8 cellular contexts compared by ENCODE assay signal in the genomic region with DNA sequence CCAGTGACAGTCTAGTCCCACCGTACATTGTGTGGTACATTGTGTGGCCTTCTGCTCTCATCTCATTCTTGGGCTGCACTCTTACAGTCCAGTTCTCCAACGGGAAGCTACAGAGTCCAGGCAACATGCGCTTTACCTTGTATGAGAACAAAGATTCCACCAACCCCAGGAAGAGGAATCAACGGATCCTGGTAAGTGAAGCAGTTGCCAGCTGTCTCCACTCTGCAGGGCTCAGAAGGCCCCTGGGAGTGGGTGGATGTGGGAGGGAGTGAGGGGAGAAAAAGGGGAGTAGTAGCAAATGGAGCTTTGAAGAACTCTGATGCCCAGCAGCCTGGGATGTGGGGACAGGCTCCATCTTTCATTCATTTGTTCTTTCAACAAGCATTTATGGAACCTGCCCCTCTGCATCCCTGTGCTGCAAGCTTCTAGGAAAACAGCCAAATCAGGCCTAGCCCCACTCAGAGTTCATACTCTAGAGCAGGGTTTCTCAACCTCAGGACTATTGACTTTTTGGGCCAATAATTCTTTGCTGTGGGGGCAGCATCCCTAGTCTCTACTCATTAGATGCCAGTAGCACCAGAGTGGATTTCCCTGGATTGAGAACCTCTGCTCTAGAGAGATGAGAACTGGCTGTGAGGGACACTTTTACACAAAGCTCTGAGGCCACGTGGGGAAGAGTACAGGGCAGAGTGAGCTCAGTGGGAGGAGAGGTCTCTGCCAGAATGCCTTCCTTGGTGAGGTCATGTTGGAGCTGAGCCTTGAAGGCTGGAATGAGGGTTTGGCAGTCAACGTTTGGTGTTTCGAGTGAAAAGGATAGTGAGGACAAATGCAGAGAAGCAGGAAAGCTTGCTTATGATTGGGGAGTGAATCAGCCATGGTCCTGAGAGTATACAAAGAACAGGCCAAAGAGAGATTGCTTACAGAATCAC. TPM values are rescaled to one million over a fixed set of nuclear protein-coding genes. Genes with fewer than 3 reads are reported as not detected.
DNase-seq lines count a peak whose midpoint lies in the region; ATAC-seq and TF ChIP-seq lines count a peak whose summit lies in the region.

No MANE protein-coding gene starts in this region.

- no peak for TF ChIP-seq CTCF in DND-41 (IDR thresholded peaks at IDR 0.05; ENCODE audit: borderline replicate concordance, extremely low read depth, low read length, poor library complexity, severe bottlenecking)
- no peak for TF ChIP-seq CTCF in Loucy (conservative IDR thresholded peaks at IDR 0.05; ENCODE audit: low read length)
- TF ChIP-seq CTCF in body of pancreas (IDR thresholded peaks at IDR 0.05) = no peak

- intact Hi-C loops in body of pancreas (cut with DNase I) = no loop called here

- DNase-seq in DND-41 = peak; percentile 25
- DNase-seq in body of pancreas = peak; percentile 44 to 55 (median 46)
- DNase-seq in iris pigment epithelial cell (ENCODE audit: low read depth) = peak; percentile 97
- peak in 1 of 2 donors; percentile 56 for DNase-seq in stimulated activated effector memory CD8-positive, alpha-beta T cell treated with anti-CD3 and anti-CD28 coated beads, Interleukin-12 subunit alpha, Interleukin-12 subunit beta, amount 100 ng/mL, for 72 hours (ENCODE audit: low spot score in 2 of 2)
- no peak for DNase-seq in NCI-H2171 (lab: John Stamatoyannopoulos, UW)
- DNase-seq in NCI-H2196 treated with DMSO at 0.1 percent for 48 hours (lab: John Stamatoyannopoulos, UW; ENCODE audit: unreplicated experiment) = no peak

- H3K27me3 ChIP-seq in DND-41 (ENCODE audit: insufficient read depth, low read length, poor library complexity) (no peaks in the 10 kb centered on the region), Loucy (ENCODE audit: insufficient read depth, low read length, poor library complexity, severe bottlenecking) (no peaks in the 10 kb centered on the region), body of pancreas (no peaks in the 10 kb centered on the region)

- H3K27ac Mint-ChIP-seq in stimulated activated effector memory CD8-positive, alpha-beta T cell treated with anti-CD3 and anti-CD28 coated beads, Interleukin-12 subunit alpha, Interleukin-12 subunit beta, amount 100 ng/mL, for 72 hours = peak overlapping the region; percentile 94

- H2AFZ ChIP-seq in DND-41 (ENCODE audit: low read depth, low read length) = peak overlapping the region; percentile 74
- no peak overlapping the region for H2AFZ ChIP-seq in Loucy (ENCODE audit: low read length)

- ATAC-seq in DND-41 (ENCODE audit: insufficient read depth, low read depth) = 0 out of 3 replicates have a peak, but pooled peaks have one; percentile 2
- ATAC-seq in body of pancreas = peak; percentile 25
- no peak for ATAC-seq in stimulated activated effector memory CD8-positive, alpha-beta T cell treated with anti-CD3 and anti-CD28 coated beads, Interleukin-12 subunit alpha, Interleukin-12 subunit beta, amount 100 ng/mL, for 72 hours
- ATAC-seq in HG03159 (IDR thresholded peaks at IDR 0.05; ENCODE audit: unreplicated experiment) = no peak

- H3K9me3 ChIP-seq in DND-41 (ENCODE audit: insufficient read depth, low read length, severe bottlenecking) (no peaks in the 10 kb centered on the region), Loucy (ENCODE audit: insufficient read depth, low read depth, low read length) (no peaks in the 10 kb centered on the region), body of pancreas (no peaks in the 10 kb centered on the region)

- H3K9ac ChIP-seq in DND-41 (ENCODE audit: low read depth, low read length) (peak overlapping the region; percentile 74), Loucy (ENCODE audit: low read depth, low read length, poor library complexity, severe bottlenecking) (peak overlapping the region; percentile 84)

- no peaks in the 10 kb centered on the region for H3F3A ChIP-seq in Loucy (ENCODE audit: low read depth)

- peaks cover 42% of the 10 kb centered on the region for H3K4me1 Mint-ChIP-seq in stimulated activated effector memory CD8-positive, alpha-beta T cell treated with anti-CD3 and anti-CD28 coated beads, Interleukin-12 subunit alpha, Interleukin-12 subunit beta, amount 100 ng/mL, for 72 hours

- H3K27ac ChIP-seq in DND-41 (ENCODE audit: low read length) (peak overlapping the region; percentile 74), body of pancreas (peak overlapping the region in 2 of 4 donors; percentile 58 to 63)

- H3K4me3 Mint-ChIP-seq in stimulated activated effector memory CD8-positive, alpha-beta T cell treated with anti-CD3 and anti-CD28 coated beads, Interleukin-12 subunit alpha, Interleukin-12 subunit beta, amount 100 ng/mL, for 72 hours = peak overlapping the region; percentile 92

- H4K20me1 ChIP-seq in DND-41 (ENCODE audit: insufficient read depth, low read length) (peaks cover 4% of the 10 kb centered on the region; the same call in 1 of the 2 replicates), Loucy (ENCODE audit: insufficient read depth, low read length, poor library complexity, severe bottlenecking) (peaks cover 6% of the 10 kb centered on the region)

- H3K9me2 ChIP-seq in Loucy (replicated peaks; ENCODE audit: low read depth, low read length) = no peaks in the 10 kb centered on the region

- no peaks in the 10 kb centered on the region for H3K9me3 Mint-ChIP-seq in stimulated activated effector memory CD8-positive, alpha-beta T cell treated with anti-CD3 and anti-CD28 coated beads, Interleukin-12 subunit alpha, Interleukin-12 subunit beta, amount 100 ng/mL, for 72 hours

- H3K36me3 ChIP-seq in DND-41 (ENCODE audit: insufficient read depth, low read length) (peaks cover 43% of the 10 kb centered on the region; the same call in 1 of the 2 replicates), Loucy (ENCODE audit: insufficient read depth, low read length) (peaks cover 3% of the 10 kb centered on the region; the same call in 1 of the 2 replicates), body of pancreas (replicated peaks in 1 of 2; ENCODE audit: insufficient read depth in 1 of 2, low read depth in 2 of 2) (peaks cover 0 to 3% of the 10 kb centered on the region in 2 donors)

- H3K79me2 ChIP-seq in DND-41 (ENCODE audit: insufficient read depth, low read length) (peaks cover 29% of the 10 kb centered on the region), Loucy (ENCODE audit: insufficient read depth, low read length) (peaks cover 31% of the 10 kb centered on the region)

- WGBS in body of pancreas, 2 donors = 19 to 23% methylated on average over 7 of the region's 7 CpGs

- peaks cover 52% of the 10 kb centered on the region for H3K36me3 Mint-ChIP-seq in stimulated activated effector memory CD8-positive, alpha-beta T cell treated with anti-CD3 and anti-CD28 coated beads, Interleukin-12 subunit alpha, Interleukin-12 subunit beta, amount 100 ng/mL, for 72 hours

- H3K4me1 ChIP-seq in DND-41 (ENCODE audit: insufficient read depth, low read length) = peaks cover 36% of the 10 kb centered on the region
- H3K4me1 ChIP-seq in Loucy (ENCODE audit: insufficient read depth, low read length, poor library complexity, severe bottlenecking) = peaks cover 34% of the 10 kb centered on the region
- peaks cover 23% of the 10 kb centered on the region for H3K4me1 ChIP-seq in body of pancreas

- H3K4me3 ChIP-seq in DND-41 (ENCODE audit: low read depth in 1 of 2, low read length in 2 of 2) = peak overlapping the region; percentile 29 to 74; a peak in 3 of 4 replicates
- H3K4me3 ChIP-seq in Loucy (ENCODE audit: low read length, poor library complexity, severe bottlenecking) = peak overlapping the region; percentile 88
- peak overlapping the region; percentile 65 to 95 for H3K4me3 ChIP-seq in body of pancreas

- peak overlapping the region; percentile 75 for H3K4me2 ChIP-seq in DND-41 (ENCODE audit: insufficient read depth, low read length)
- H3K4me2 ChIP-seq in Loucy (ENCODE audit: low read depth, low read length, poor library complexity, severe bottlenecking) = peak overlapping the region; percentile 77

- no peak for TF ChIP-seq POLR2A in body of pancreas (IDR thresholded peaks at IDR 0.05)

RNA-seq across cellular contexts. Expression of a gene that starts 1.1 kb away (rescaled TPM):
- 10 to 100 TPM in 1 of 2 donors, 1 to 10 TPM in 1; 9.6 to 15.0 TPM for total RNA-seq in body of pancreas

RNA-seq across cellular contexts. Expression of a gene that starts 21.6 kb away (rescaled TPM):
- 1 to 10 TPM; 8.8 to 9.9 TPM for total RNA-seq in body of pancreas

Comparison
In these comparisons a context has a peak if more than half of its experiments do, and no peak if none do; other contexts are left out.
1. ATAC-seq: peak in DND-41 (single experiment) and body of pancreas (single experiment); none in stimulated activated effector memory CD8-positive, alpha-beta T cell treated with anti-CD3 and anti-CD28 coated beads, Interleukin-12 subunit alpha, Interleukin-12 subunit beta, amount 100 ng/mL, for 72 hours (single experiment) and HG03159 (single experiment).
2. DNase-seq: peak in DND-41 (single experiment), body of pancreas (4 of 4) and iris pigment epithelial cell (single experiment); none in NCI-H2171 (single experiment) and NCI-H2196 treated with DMSO at 0.1 percent for 48 hours (single experiment).
3. Peak in every context shown above with its lines, with median percentiles within 50 percentile points of each other: H3K4me3 ChIP-seq.